ENCODE assay signal across 16 cellular contexts in the genomic region with DNA sequence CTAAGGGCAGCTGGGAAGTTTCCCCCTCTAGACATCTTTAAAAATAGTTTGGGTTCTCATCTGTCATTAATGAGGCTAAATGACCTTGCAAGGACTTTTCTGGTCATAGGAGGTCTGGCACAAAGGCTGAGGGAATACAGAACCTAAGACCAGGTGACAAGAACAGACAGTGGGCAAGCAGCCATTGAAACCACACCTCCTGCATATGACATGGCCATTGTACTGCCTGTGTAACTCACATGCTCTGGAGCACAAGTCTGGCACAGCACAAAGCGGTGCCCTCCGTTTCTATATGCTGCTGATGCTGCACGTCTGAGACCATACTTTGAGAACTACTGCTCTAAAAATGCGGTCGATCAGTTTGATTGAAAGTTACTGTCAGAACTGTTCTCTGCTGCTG.
DNase-seq lines count a peak whose midpoint lies in the region; ATAC-seq and TF ChIP-seq lines count a peak whose summit lies in the region.
"Had no signal": no experiment of that assay in that cellular context is flagged by ENCODE, and none has a peak within 500 bp of the region (broad histone marks: within the 10 kb centered on the region; RNA-seq: fewer than 3 reads in every experiment).

No MANE protein-coding gene starts in this region.

- peak; percentile 33 for ATAC-seq in left ventricle myocardium superior
- no peak for ATAC-seq in heart left ventricle
- ATAC-seq in HG02623 (IDR thresholded peaks at IDR 0.05; ENCODE audit: unreplicated experiment) = no peak
- ATAC-seq: CD8-positive, alpha-beta T cell; GM23338; HepG2 had no signal

- no peaks in the 10 kb centered on the region for H3K4me1 ChIP-seq in heart left ventricle
- H3K4me1 ChIP-seq: BLaER1 treated with 17β-estradiol and CSF1 and Interleukin-3, amounts not matched to agents 10 nM and 100 nM had no signal

- H3K27ac ChIP-seq in heart left ventricle (no peak overlapping the region), substantia nigra (ENCODE audit: low read depth, low read length, poor library complexity, severe bottlenecking) (peak overlapping the region; percentile 7)
- H3K27ac ChIP-seq: BLaER1 treated with 17β-estradiol and CSF1 and Interleukin-3, amounts not matched to agents 10 nM and 100 nM had no signal

- no peaks in the 10 kb centered on the region for H3K27me3 ChIP-seq in heart left ventricle
- H3K27me3 ChIP-seq: BLaER1 treated with 17β-estradiol and CSF1 and Interleukin-3, amounts not matched to agents 10 nM and 100 nM had no signal

- intact Hi-C loops in left ventricle myocardium superior (cut with micrococcal nuclease) = no loop called here
- intact Hi-C loops in heart left ventricle (cut with DNase I) = no loop called here

- DNase-seq in left ventricle myocardium superior = no peak
- no peak for DNase-seq in heart left ventricle
- DNase-seq in RPMI8226 = peak; percentile 50
- DNase-seq in myocyte (ENCODE audit: low read depth) = peak; percentile 25
- no peak for DNase-seq in substantia nigra (lab: John Stamatoyannopoulos, UW)
- DNase-seq in NCI-H2029 treated with DMSO at 0.1 percent for 48 hours (lab: John Stamatoyannopoulos, UW) = no peak
- DNase-seq in NCI-H82 treated with DMSO at 0.1 percent for 48 hours (lab: John Stamatoyannopoulos, UW; ENCODE audit: unreplicated experiment) = no peak
- DNase-seq: Calu3; CD8-positive, alpha-beta T cell; DND-41; EL; HCEC 1CT had no signal

- H3K9me3 ChIP-seq in heart left ventricle = no peaks in the 10 kb centered on the region
- H3K9me3 ChIP-seq: BLaER1 treated with 17β-estradiol and CSF1 and Interleukin-3, amounts not matched to agents 10 nM and 100 nM had no signal

- H3K4me3 ChIP-seq in heart left ventricle = no peak overlapping the region
- H3K4me3 ChIP-seq: BLaER1 treated with 17β-estradiol and CSF1 and Interleukin-3, amounts not matched to agents 10 nM and 100 nM; GM23338 had no signal

- no peak for TF ChIP-seq CTCF in heart left ventricle (IDR thresholded peaks at IDR 0.05)

- H3K36me3 ChIP-seq in heart left ventricle = no peaks in the 10 kb centered on the region

- 70 to 75% (median 73%) methylated on average over 5 of the region's 5 CpGs for WGBS in heart left ventricle, 4 donors

- no peak for TF ChIP-seq POLR2A in heart left ventricle (IDR thresholded peaks at IDR 0.05)

Comparison
In these comparisons a context has a peak if more than half of its experiments do, and no peak if none do; other contexts are left out.
1. DNase-seq: peak in RPMI8226 (single experiment) and myocyte (single experiment); none in left ventricle myocardium superior (single experiment), heart left ventricle (0 of 5), substantia nigra (0 of 49), NCI-H2029 treated with DMSO at 0.1 percent for 48 hours (single experiment) and NCI-H82 treated with DMSO at 0.1 percent for 48 hours (single experiment).